ENCODE assay signal across 1 cellular context in genomic region chr17:78200451-78200850, GRCh38.
TF ChIP-seq lines count a peak whose summit lies in the region.

No MANE protein-coding gene starts in this region.

TF ChIP-seq in HepG2, 621 proteins besides CTCF, POLR2A, EP300 and RAD21:
- TF ChIP-seq ZC3H13 (CRISPR knock-in tag; IDR thresholded peaks at IDR 0.05) (no peak), RBM22 (optimal IDR thresholded peaks at IDR 0.05; ENCODE audit: low read length) (peak; percentile 33), EED (CRISPR knock-in tag; IDR thresholded peaks at IDR 0.05) (no peak), NFE2 (CRISPR knock-in tag; IDR thresholded peaks at IDR 0.05) (no peak), ZNF441 (CRISPR knock-in tag; IDR thresholded peaks at IDR 0.05; ENCODE audit: borderline replicate concordance) (no peak), ZNF792 (CRISPR knock-in tag; IDR thresholded peaks at IDR 0.05) (no peak), THYN1 (CRISPR knock-in tag; IDR thresholded peaks at IDR 0.05; ENCODE audit: borderline replicate concordance, low read depth) (no peak), POLR2G (IDR thresholded peaks at IDR 0.05; ENCODE audit: low read depth, low read length) (peak; percentile 52; the same call in 1 of the 2 replicates), NFATC3 (CRISPR knock-in tag; IDR thresholded peaks at IDR 0.05) (no peak), KIAA2018 (CRISPR knock-in tag; IDR thresholded peaks at IDR 0.05; ENCODE audit: borderline replicate concordance) (no peak), GATA4 (IDR thresholded peaks at IDR 0.05; ENCODE audit: borderline replicate concordance, low read depth) (no peak), NAIF1 (CRISPR knock-in tag; IDR thresholded peaks at IDR 0.05; ENCODE audit: borderline replicate concordance) (no peak)
- TF ChIP-seq, protein P1, sequence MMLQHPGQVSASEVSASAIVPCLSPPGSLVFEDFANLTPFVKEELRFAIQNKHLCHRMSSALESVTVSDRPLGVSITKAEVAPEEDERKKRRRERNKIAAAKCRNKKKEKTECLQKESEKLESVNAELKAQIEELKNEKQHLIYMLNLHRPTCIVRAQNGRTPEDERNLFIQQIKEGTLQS (CRISPR knock-in tag; IDR thresholded peaks at IDR 0.05) = no peak
